12 cellular contexts compared by ENCODE assay signal in genomic region chr1:156477526-156478249, GRCh38. TPM values are rescaled to one million over a fixed set of nuclear protein-coding genes. Genes with fewer than 3 reads are reported as not detected.
DNase-seq lines count a peak whose midpoint lies in the region; ATAC-seq and TF ChIP-seq lines count a peak whose summit lies in the region.
"Had no signal": no experiment of that assay in that cellular context is flagged by ENCODE, and none has a peak within 500 bp of the region (broad histone marks: within the 10 kb centered on the region; RNA-seq: fewer than 3 reads in every experiment).

No MANE protein-coding gene starts in this region.

- H3K36me3 ChIP-seq in heart right ventricle (peaks cover 5 to 100% (median 94%) of the 10 kb centered on the region in 9 donors), brain microvascular endothelial cell (replicated peaks) (peaks cover 96% of the 10 kb centered on the region), vagina (peaks cover 0 to 87% of the 10 kb centered on the region in 2 donors)

- peaks cover 35 to 40% of the 10 kb centered on the region in 2 donors for H3K4me1 Mint-ChIP-seq in natural killer cell

- no peak for TF ChIP-seq POLR2A in vagina (IDR thresholded peaks at IDR 0.05)

- H3K9me3 ChIP-seq in heart right ventricle (no peaks in the 10 kb centered on the region), vagina (no peaks in the 10 kb centered on the region)
- H3K9me3 ChIP-seq: Caco-2 had no signal

- H3K4me1 ChIP-seq in heart right ventricle (peaks cover 41 to 99% (median 84%) of the 10 kb centered on the region in 9 donors), vagina (peaks cover 57% of the 10 kb centered on the region)
- H3K4me1 ChIP-seq: Caco-2 had no signal

- no peak for DNase-seq in heart right ventricle
- DNase-seq in left cardiac atrium, result no peak
- DNase-seq in brain microvascular endothelial cell, result no peak
- no peak for DNase-seq in natural killer cell
- DNase-seq in vagina (ENCODE audit: extremely low spot score in 2 of 2), result no peak
- no peak for DNase-seq in LoVo (ENCODE audit: low spot score)
- DNase-seq in effector CD4-positive, alpha-beta T cell, result no peak
- no peak for DNase-seq in NCI-H526 (lab: John Stamatoyannopoulos, UW)
- DNase-seq: activated T-cell treated with anti-CD3 and anti-CD28 coated beads for 4 hours, Caco-2 had no signal

- H3K4me3 ChIP-seq in heart right ventricle, result no peak overlapping the region
- no peak overlapping the region for H3K4me3 ChIP-seq in brain microvascular endothelial cell (ENCODE audit: low read depth, low read length)
- H3K4me3 ChIP-seq in vagina, result no peak overlapping the region
- H3K4me3 ChIP-seq: SK-N-MC had no signal

- intact Hi-C loops in heart right ventricle (cut with DNase I), result loop anchor here in 1 of 10 donors (2.0 kb wide), 1 partner anchor 21 kb away; no protein-coding TSS in a partner anchor
- intact Hi-C loops in left cardiac atrium (cut with DNase I), result no loop called here
- intact Hi-C loops in natural killer cell (cut with micrococcal nuclease), result no loop called here
- intact Hi-C loops in vagina (cut with DNase I), result no loop called here

- ATAC-seq in heart right ventricle, result no peak
- no peak for ATAC-seq in left cardiac atrium
- no peak for ATAC-seq in natural killer cell

- H3K27ac ChIP-seq in heart right ventricle (peak overlapping the region; percentile 33 to 92 (median 75)), brain microvascular endothelial cell (peak overlapping the region; percentile 53), vagina (peak overlapping the region; percentile 94)
- H3K27ac ChIP-seq: epithelial cell of prostate, SK-N-MC had no signal

- H3K36me3 Mint-ChIP-seq in natural killer cell, result peaks cover 24% of the 10 kb centered on the region

- no peaks in the 10 kb centered on the region for H3K27me3 ChIP-seq in heart right ventricle
- no peaks in the 10 kb centered on the region for H3K27me3 ChIP-seq in brain microvascular endothelial cell (replicated peaks)
- no peaks in the 10 kb centered on the region for H3K27me3 ChIP-seq in vagina

- in situ Hi-C loops in brain microvascular endothelial cell (cut with HindIII; ENCODE audit: low pct_ligation_motif_present, low sequenced_read_pairs), result no loop called here

- no peak overlapping the region for H3K4me3 Mint-ChIP-seq in natural killer cell

- no peaks in the 10 kb centered on the region for H3K27me3 Mint-ChIP-seq in natural killer cell (ENCODE audit: low read depth in 2 of 2)

- H3K9me3 Mint-ChIP-seq in natural killer cell, result no peaks in the 10 kb centered on the region

- no peak for TF ChIP-seq CTCF in heart right ventricle (IDR thresholded peaks at IDR 0.05)
- no peak for TF ChIP-seq CTCF in brain microvascular endothelial cell (IDR thresholded peaks at IDR 0.05; ENCODE audit: low read depth, low read length, missing control alignments)
- TF ChIP-seq CTCF in natural killer cell (IDR thresholded peaks at IDR 0.05), result no peak
- TF ChIP-seq CTCF in vagina (IDR thresholded peaks at IDR 0.05), result no peak

- 58 to 63% methylated on average over 3 of the region's 3 CpGs for WGBS in heart right ventricle, 2 donors

- peak overlapping the region; percentile 45 to 84 for H3K27ac Mint-ChIP-seq in natural killer cell

RNA-seq across cellular contexts. Expression of gene MEF2D, which starts 22.9 kb away (rescaled TPM):
- total RNA-seq in heart right ventricle (100 to 1,000 TPM in 4 of 10 donors, 10 to 100 TPM in 6; 81.1 to 127 (median 96.5) TPM), left cardiac atrium (10 to 100 TPM; 69.0 to 81.7 TPM), natural killer cell (100 to 1,000 TPM; 232 to 298 (median 284) TPM), vagina (33.9 TPM)
- polyA plus RNA-seq in heart right ventricle, result 10 to 100 TPM; 31.6 to 37.7 TPM
